9 cellular contexts compared by ENCODE assay signal in genomic region chr9:35882265-35882848, GRCh38. TPM values are rescaled to one million over a fixed set of nuclear protein-coding genes. Genes with fewer than 3 reads are reported as not detected.
DNase-seq lines count a peak whose midpoint lies in the region; ATAC-seq, FAIRE-seq and TF ChIP-seq lines count a peak whose summit lies in the region.
"Had no signal": no experiment of that assay in that cellular context is flagged by ENCODE, and none has a peak within 500 bp of the region (broad histone marks: within the 10 kb centered on the region; RNA-seq: fewer than 3 reads in every experiment).

No MANE protein-coding gene starts in this region.

- H3K27me3 ChIP-seq in bronchial epithelial cell (ENCODE audit: control insufficient read depth, insufficient read depth, low read length) = no peaks in the 10 kb centered on the region
- H3K27me3 ChIP-seq: BLaER1 treated with 17β-estradiol and CSF1 and Interleukin-3, amounts not matched to agents 10 nM and 100 nM had no signal

- H3K4me3 ChIP-seq in WI38 (ENCODE audit: low read depth, low read length) = no peak overlapping the region
- no peak overlapping the region for H3K4me3 ChIP-seq in bronchial epithelial cell (ENCODE audit: low read depth, low read length)
- H3K4me3 ChIP-seq: BLaER1 treated with 17β-estradiol and CSF1 and Interleukin-3, amounts not matched to agents 10 nM and 100 nM had no signal

- DNase-seq in NCI-H1417 (lab: John Stamatoyannopoulos, UW) (peak; percentile 15 to 81 (median 45)), NCI-H1417 treated with DMSO at 0.1 percent for 48 hours (lab: John Stamatoyannopoulos, UW) (no peak), NCI-H2171 (lab: John Stamatoyannopoulos, UW) (peak; percentile 45), bronchial epithelial cell (ENCODE audit: low read depth) (peak; percentile 65), islet precursor cell (peak; percentile 85)
- DNase-seq in stimulated activated CD4-positive, alpha-beta T cell treated with anti-CD3 and anti-CD28 coated beads, Interleukin-1b, Interleukin-23, amount 100 ng/mL, for 1 hour (ENCODE audit: low read depth in 2 of 2) = peak; percentile 58 to 70

- no peak for FAIRE-seq in bronchial epithelial cell (lab: Jason Lieb, UNC)

- no peaks in the 10 kb centered on the region for H3K36me3 ChIP-seq in bronchial epithelial cell (ENCODE audit: control insufficient read depth, insufficient read depth, low read length)
- H3K36me3 ChIP-seq: BLaER1 treated with 17β-estradiol and CSF1 and Interleukin-3, amounts not matched to agents 10 nM and 100 nM had no signal

- TF ChIP-seq CTCF in WI38 (IDR thresholded peaks at IDR 0.05; ENCODE audit: low read depth, low read length) = peak; percentile 97
- TF ChIP-seq CTCF in bronchial epithelial cell (IDR thresholded peaks at IDR 0.05; ENCODE audit: insufficient read depth, low read length, severe bottlenecking) = peak; percentile 83

- no peak for ATAC-seq in GM18858 (IDR thresholded peaks at IDR 0.05; ENCODE audit: unreplicated experiment)

RNA-seq across cellular contexts. Expression of gene OR13J1, which starts 12.2 kb away (rescaled TPM):
- not detected in 2 replicates for total RNA-seq in bronchial epithelial cell

RNA-seq across cellular contexts. Expression of gene HRCT1, which starts 23.6 kb away (rescaled TPM):
- 0.26 TPM in 1 of 2 replicates, not detected in the other for total RNA-seq in bronchial epithelial cell

RNA-seq across cellular contexts. Expression of gene SPAAR, which starts 26.9 kb away (rescaled TPM):
- not detected in 2 replicates for total RNA-seq in bronchial epithelial cell

RNA-seq across cellular contexts. Expression of gene TMEM8B, which starts 53.3 kb away (rescaled TPM):
- 0.79 and 1.5 TPM in 2 replicates for total RNA-seq in bronchial epithelial cell

RNA-seq across cellular contexts. Expression of gene FAM221B, which starts 53.8 kb away (rescaled TPM):
- not detected in 2 replicates for total RNA-seq in bronchial epithelial cell
